Comparison of ENCODE assay signal across 16 cellular contexts in the genomic region with DNA sequence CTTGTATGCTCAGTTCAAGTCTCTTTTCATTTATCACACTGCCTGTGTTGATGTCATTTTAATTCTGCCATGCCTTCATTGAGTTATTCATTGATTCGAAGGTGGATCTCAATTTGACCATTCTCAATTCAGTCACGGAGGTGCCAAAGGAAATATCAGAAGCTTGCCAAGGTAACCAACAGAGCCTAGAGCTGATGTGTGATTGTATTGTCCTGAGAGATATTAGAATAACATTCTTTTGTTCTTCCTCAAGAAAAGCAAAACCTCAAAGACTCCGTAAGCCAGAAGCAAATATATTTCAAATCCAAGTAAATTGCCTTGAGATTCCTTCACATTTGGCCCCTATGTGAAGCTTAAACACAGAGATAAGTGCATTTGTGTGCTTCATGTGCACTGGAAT.
DNase-seq lines count a peak whose midpoint lies in the region; ATAC-seq, FAIRE-seq and TF ChIP-seq lines count a peak whose summit lies in the region.
"Had no signal": no experiment of that assay in that cellular context is flagged by ENCODE, and none has a peak within 500 bp of the region (broad histone marks: within the 10 kb centered on the region; RNA-seq: fewer than 3 reads in every experiment).

No MANE protein-coding gene starts in this region.

- DNase-seq in astrocyte of the hippocampus (ENCODE audit: low read depth, low spot score) (peak; percentile 74), glomerular visceral epithelial cell (ENCODE audit: extremely low spot score) (peak; percentile 37), pancreas (no peak), D721Med (ENCODE audit: insufficient read length, low spot score) (no peak), gastrocnemius medialis (no peak)
- DNase-seq in CD4-positive, alpha-beta T cell, result no peak
- DNase-seq: C1 segment of cervical spinal cord; CD4-positive, alpha-beta memory T cell; DMS53; GF-D8; GM23248; IMR-90 had no signal

- H3K27ac Mint-ChIP-seq in CD4-positive, alpha-beta T cell, result no peak overlapping the region
- H3K27ac Mint-ChIP-seq: B cell had no signal

- no peaks in the 10 kb centered on the region for H3K36me3 ChIP-seq in pancreas
- H3K36me3 ChIP-seq in gastrocnemius medialis, result no peaks in the 10 kb centered on the region

- no peak for TF ChIP-seq CTCF in pancreas (IDR thresholded peaks at IDR 0.05)
- no peak for TF ChIP-seq CTCF in CD4-positive, alpha-beta T cell (IDR thresholded peaks at IDR 0.05)
- TF ChIP-seq CTCF in D721Med (IDR thresholded peaks at IDR 0.05; ENCODE audit: insufficient read depth, missing control alignments), result no peak
- TF ChIP-seq CTCF in gastrocnemius medialis (IDR thresholded peaks at IDR 0.05 in 4 of 5, conservative IDR thresholded peaks at IDR 0.05 in 1 of 5), result no peak

- no peak for TF ChIP-seq POLR2A in gastrocnemius medialis (IDR thresholded peaks at IDR 0.05)

- intact Hi-C loops in pancreas (cut with DNase I), result no loop called here
- intact Hi-C loops in CD4-positive, alpha-beta T cell (cut with DNase I, micrococcal nuclease), result no loop called here
- intact Hi-C loops in gastrocnemius medialis (cut with DNase I; ENCODE audit: low total_unique reads), result no loop called here

- POLR2A ChIA-PET in CD4-positive, alpha-beta T cell (lab: Charles Lee), result no interaction called here

- CTCF ChIA-PET in CD4-positive, alpha-beta T cell (lab: Charles Lee), result no interaction called here

- H3K4me1 ChIP-seq in pancreas (peaks cover 0 to 4% (median 0%) of the 10 kb centered on the region in 3 donors), gastrocnemius medialis (no peaks in the 10 kb centered on the region)

- no peaks in the 10 kb centered on the region for H3K9me3 Mint-ChIP-seq in CD4-positive, alpha-beta T cell

- peak in 3 of 4 donors; percentile 28 to 70 (median 51) for ATAC-seq in pancreas
- no peak for ATAC-seq in CD4-positive, alpha-beta T cell (ENCODE audit: poor library complexity)
- no peak for ATAC-seq in gastrocnemius medialis
- ATAC-seq in GM19023 (IDR thresholded peaks at IDR 0.05; ENCODE audit: unreplicated experiment), result no peak
- ATAC-seq: HCT116 had no signal

- 21 to 27% methylated on average over 3 of the region's 3 CpGs for WGBS in pancreas, 2 donors

- H3K27me3 ChIP-seq in pancreas (no peaks in the 10 kb centered on the region), gastrocnemius medialis (no peaks in the 10 kb centered on the region)
- H3K27me3 ChIP-seq in CD4-positive, alpha-beta T cell (ENCODE audit: control insufficient read depth, insufficient read depth, low read length), result no peaks in the 10 kb centered on the region

- H3K27me3 Mint-ChIP-seq in CD4-positive, alpha-beta T cell, result peaks cover 12% of the 10 kb centered on the region
- H3K27me3 Mint-ChIP-seq: B cell had no signal

- no peaks in the 10 kb centered on the region for H3K9me3 ChIP-seq in pancreas
- H3K9me3 ChIP-seq in CD4-positive, alpha-beta T cell (ENCODE audit: control insufficient read depth, low read length), result no peaks in the 10 kb centered on the region
- H3K9me3 ChIP-seq in gastrocnemius medialis, result no peaks in the 10 kb centered on the region

- H3K4me3 Mint-ChIP-seq in CD4-positive, alpha-beta T cell, result no peak overlapping the region
- H3K4me3 Mint-ChIP-seq: B cell; CD4-positive, alpha-beta memory T cell had no signal

- H3K27ac ChIP-seq in pancreas, result no peak overlapping the region
- no peak overlapping the region for H3K27ac ChIP-seq in CD4-positive, alpha-beta T cell (ENCODE audit: low read depth, low read length)
- H3K27ac ChIP-seq in gastrocnemius medialis, result no peak overlapping the region
- H3K27ac ChIP-seq: GM23248 had no signal

- no peaks in the 10 kb centered on the region for H3K36me3 Mint-ChIP-seq in CD4-positive, alpha-beta T cell (ENCODE audit: low read depth)
- H3K36me3 Mint-ChIP-seq: CD4-positive, alpha-beta memory T cell had no signal

- H3K4me1 Mint-ChIP-seq in CD4-positive, alpha-beta T cell (ENCODE audit: low read depth), result no peaks in the 10 kb centered on the region
- H3K4me1 Mint-ChIP-seq: B cell; CD4-positive, alpha-beta memory T cell had no signal

- in situ Hi-C loops in gastrocnemius medialis (cut with MboI; ENCODE audit: low sequenced_read_pairs in 4 of 4), result loop anchor here in 1 of 4 donors (25.0 kb wide), 1 partner anchor 352 kb away; no protein-coding TSS in a partner anchor

- H3K4me3 ChIP-seq in pancreas (no peak overlapping the region), gastrocnemius medialis (no peak overlapping the region)
- H3K4me3 ChIP-seq: GM23248 had no signal

- FAIRE-seq in pancreas (lab: Jason Lieb, UNC), result no peak
- no peak for FAIRE-seq in D721Med (lab: Jason Lieb, UNC)
- FAIRE-seq: H54 had no signal

Comparison
In these comparisons a context has a peak if more than half of its experiments do, and no peak if none do; other contexts are left out.
1. DNase-seq: peak in astrocyte of the hippocampus (single experiment) and glomerular visceral epithelial cell (single experiment); none in pancreas (0 of 6), CD4-positive, alpha-beta T cell (0 of 10), D721Med (single experiment) and gastrocnemius medialis (0 of 2).
2. ATAC-seq: peak in pancreas (3 of 4); none in CD4-positive, alpha-beta T cell (single experiment), gastrocnemius medialis (0 of 2) and GM19023 (single experiment).